Comparison of ENCODE assay signal across 23 cellular contexts in genomic region chr11:125516266-125516665, GRCh38. TPM values are rescaled to one million over a fixed set of nuclear protein-coding genes. Genes with fewer than 3 reads are reported as not detected.
DNase-seq lines count a peak whose midpoint lies in the region; ATAC-seq lines count a peak whose summit lies in the region.
"Had no signal": no experiment of that assay in that cellular context is flagged by ENCODE, and none has a peak within 500 bp of the region (broad histone marks: within the 10 kb centered on the region; RNA-seq: fewer than 3 reads in every experiment).

No MANE protein-coding gene starts in this region.

- H3K18ac ChIP-seq in mesendoderm (ENCODE audit: low read length), result peak overlapping the region; percentile 25

- H2AK5ac ChIP-seq in mesendoderm (ENCODE audit: low read length), result no peak overlapping the region

- H3K4me1 ChIP-seq in BLaER1, result peaks cover 61% of the 10 kb centered on the region
- peaks cover 15% of the 10 kb centered on the region for H3K4me1 ChIP-seq in HUES64 (ENCODE audit: insufficient read depth, low read length)
- no peaks in the 10 kb centered on the region for H3K4me1 ChIP-seq in mesendoderm (ENCODE audit: control insufficient read depth, low read depth, low read length)
- H3K4me1 ChIP-seq: right lobe of liver had no signal

- no peak overlapping the region for H3K4ac ChIP-seq in mesendoderm (ENCODE audit: low read depth, low read length)

- H3K27ac ChIP-seq in BLaER1 (peak overlapping the region; percentile 72; the same call in 1 of the 2 replicates), HUES64 (ENCODE audit: low read depth, low read length) (peak overlapping the region; percentile 65; the same call in 1 of the 2 replicates), mesendoderm (ENCODE audit: low read depth, low read length) (no peak overlapping the region)
- H3K27ac ChIP-seq: cardiac muscle cell, epithelial cell of prostate, GM23248, right lobe of liver, upper lobe of left lung had no signal

- peak overlapping the region; percentile 74 for H2BK15ac ChIP-seq in mesendoderm (replicated peaks; ENCODE audit: low read depth)

- no peak for ATAC-seq in GM18907 (IDR thresholded peaks at IDR 0.05; ENCODE audit: unreplicated experiment)
- no peak for ATAC-seq in GM21786 (IDR thresholded peaks at IDR 0.05; ENCODE audit: unreplicated experiment)
- ATAC-seq in stimulated activated naive CD8-positive, alpha-beta T cell treated with anti-CD3 and anti-CD28 coated beads, Interleukin-15, Interleukin-2, amounts not matched to agents 100 U/mL and 50 U/mL, for 24 hours, result no peak

- H4K20me1 ChIP-seq in BLaER1, result no peaks in the 10 kb centered on the region

- peak overlapping the region; percentile 47 for H3K56ac ChIP-seq in mesendoderm (ENCODE audit: low read length)

- no peaks in the 10 kb centered on the region for H3K79me2 ChIP-seq in mesendoderm (ENCODE audit: control insufficient read depth, insufficient read depth, low read length)

- H3K9ac ChIP-seq in BLaER1 (no peak overlapping the region; the same call in 1 of the 2 replicates), HUES64 (ENCODE audit: low read depth, low read length) (no peak overlapping the region), mesendoderm (ENCODE audit: low read length) (no peak overlapping the region)
- H3K9ac ChIP-seq: GM23248 had no signal

- H3K36me3 ChIP-seq in BLaER1, result no peaks in the 10 kb centered on the region
- H3K36me3 ChIP-seq in HUES64 (ENCODE audit: insufficient read depth, low read length), result no peaks in the 10 kb centered on the region
- H3K36me3 ChIP-seq in mesendoderm (ENCODE audit: control insufficient read depth, insufficient read depth, low read length), result no peaks in the 10 kb centered on the region
- H3K36me3 ChIP-seq: cardiac muscle cell, right lobe of liver, upper lobe of left lung had no signal

- no peak overlapping the region for H2BK5ac ChIP-seq in mesendoderm (ENCODE audit: low read length)

- DNase-seq in cerebellar cortex (ENCODE audit: low spot score) (peak; percentile 14), mesendoderm (no peak)
- no peak for DNase-seq in activated CD4-positive, CD25-positive, alpha-beta regulatory T cell (lab: John Stamatoyannopoulos, UW)
- DNase-seq in stimulated activated naive CD8-positive, alpha-beta T cell treated with anti-CD3 and anti-CD28 coated beads, Interleukin-15, Interleukin-2, amounts not matched to agents 100 U/mL and 50 U/mL, for 24 hours, result no peak
- DNase-seq: activated CD4-positive, CD25-positive, alpha-beta regulatory T cell treated with anti-CD3 and anti-CD28 coated beads, Interleukin-2, amount 50 U/mL, for 72 hours; activated naive CD4-positive, alpha-beta T cell; activated T-cell treated with anti-CD3 and anti-CD28 coated beads, Interleukin-2, amount 50 U/mL, for 24 hours; EL; foreskin fibroblast; GM23248; IMR-90; NCI-H146; right lobe of liver; Right ventricle myocardium superior; stimulated activated CD4-positive, alpha-beta T cell treated with anti-CD3 and anti-CD28 coated beads, Interleukin-15, amount 100 ng/mL, for 24 hours; stimulated activated CD8-positive, alpha-beta memory T cell treated with anti-CD3 and anti-CD28 coated beads, Interleukin-4, amount 100 ng/mL, for 48 hours; upper lobe of left lung had no signal

- H3K4me2 ChIP-seq in BLaER1 (peak overlapping the region; percentile 75), mesendoderm (ENCODE audit: low read length) (no peak overlapping the region)

- H3K23ac ChIP-seq in mesendoderm (ENCODE audit: low read length), result no peak overlapping the region

- H3K27me3 ChIP-seq in BLaER1 (no peaks in the 10 kb centered on the region), HUES64 (ENCODE audit: insufficient read depth, low read length) (no peaks in the 10 kb centered on the region), mesendoderm (ENCODE audit: insufficient read depth, low read length, poor library complexity) (no peaks in the 10 kb centered on the region)
- H3K27me3 ChIP-seq: cardiac muscle cell, right lobe of liver, upper lobe of left lung had no signal

- WGBS in HUES64, result 25% methylated on average over 2 of the region's 2 CpGs
- no CpG with 5 or more reads among the region's 2 CpGs for WGBS in mesendoderm (ENCODE audit: extremely low coverage, insufficient coverage, low lambda C conversion rate)

- no peak overlapping the region for H4K5ac ChIP-seq in mesendoderm (ENCODE audit: low read length)

- no peak overlapping the region for H3K4me3 ChIP-seq in BLaER1
- H3K4me3 ChIP-seq in HUES64 (ENCODE audit: low read length), result peak overlapping the region; percentile 26; the same call in 1 of the 2 replicates
- H3K4me3 ChIP-seq in mesendoderm (ENCODE audit: low read length), result no peak overlapping the region
- H3K4me3 ChIP-seq: cardiac muscle cell, GM23248, right lobe of liver, upper lobe of left lung had no signal

- H2BK120ac ChIP-seq in mesendoderm (ENCODE audit: low read depth, low read length), result no peak overlapping the region

- no peaks in the 10 kb centered on the region for H3K79me1 ChIP-seq in mesendoderm (ENCODE audit: low read length)

- peak overlapping the region; percentile 79 for H4K8ac ChIP-seq in mesendoderm (ENCODE audit: low read depth, low read length)

- H3K9me3 ChIP-seq in BLaER1, result peaks cover 24% of the 10 kb centered on the region
- H3K9me3 ChIP-seq in HUES64 (ENCODE audit: insufficient read depth, low read depth, low read length), result peaks cover 10% of the 10 kb centered on the region; the same call in 1 of the 2 replicates
- H3K9me3 ChIP-seq: right lobe of liver, upper lobe of left lung had no signal

RNA-seq across cellular contexts. Expression of gene FEZ1, which starts 20.2 kb away (rescaled TPM):
- 91.5 TPM for polyA plus RNA-seq in HUES64 (2013, experiment 1 of 2)
- polyA plus RNA-seq in HUES64 (2013, experiment 2 of 2), result 89.7 TPM
- polyA plus RNA-seq in mesendoderm (2013, experiment 1 of 2), result 13.4 TPM
- 12.5 TPM for polyA plus RNA-seq in mesendoderm (2013, experiment 2 of 2)

RNA-seq across cellular contexts. Expression of gene EI24, which starts 53.0 kb away (rescaled TPM):
- polyA plus RNA-seq in HUES64 (2013, experiment 1 of 2), result 125 TPM
- 125 TPM for polyA plus RNA-seq in HUES64 (2013, experiment 2 of 2)
- polyA plus RNA-seq in mesendoderm (2013, experiment 1 of 2), result 134 TPM
- 132 TPM for polyA plus RNA-seq in mesendoderm (2013, experiment 2 of 2)
